23 cellular contexts compared by ENCODE assay signal in genomic region chr18:58285731-58286130, GRCh38.
DNase-seq lines count a peak whose midpoint lies in the region; ATAC-seq, FAIRE-seq and TF ChIP-seq lines count a peak whose summit lies in the region.
"Had no signal": no experiment of that assay in that cellular context is flagged by ENCODE, and none has a peak within 500 bp of the region (broad histone marks: within the 10 kb centered on the region; RNA-seq: fewer than 3 reads in every experiment).

No MANE protein-coding gene starts in this region.

- TF ChIP-seq EP300 in A549 (IDR thresholded peaks at IDR 0.05): no peak

- H3K27ac ChIP-seq in A549 (peak overlapping the region in 1 of 2 experiments; percentile 71; a peak in 1 of 6 replicates), RWPE2 (ENCODE audit: poor library complexity, severe bottlenecking) (peak overlapping the region; percentile 97), left lung (peak overlapping the region; percentile 63 to 67), uterus (no peak overlapping the region)
- H3K27ac ChIP-seq: BLaER1 had no signal

- POLR2A ChIA-PET in A549 (lab: Yijun Ruan, JAX): no interaction called here

- ATAC-seq in A549 (no peak), RWPE2 (ENCODE audit: low read depth) (peak; percentile 56), left lung (peak; percentile 60)
- ATAC-seq: stimulated activated naive CD8-positive, alpha-beta T cell treated with anti-CD3 and anti-CD28 coated beads, Interleukin-15, amount 100 ng/mL, for 72 hours had no signal

- peak overlapping the region; percentile 83; the same call in 2 of the 3 replicates for H3K4me2 ChIP-seq in A549
- H3K4me2 ChIP-seq: BLaER1 had no signal

- no peak overlapping the region for H3K27ac Mint-ChIP-seq in activated naive CD4-positive, alpha-beta T cell treated with anti-CD3 and anti-CD28 coated beads, Interleukin-2, amount 10 ng/mL, durations not matched to agents 7 days and 5 days
- H3K27ac Mint-ChIP-seq: activated T-helper 1 cell treated with anti-CD3 and anti-CD28 coated beads, Interleukin-12 subunit alpha, Interleukin-12 subunit beta, Interleukin-2, Interleukin-4 antibody, amounts not matched to agents 30 ng/mL and 10 ng/mL and 1 ng/mL, durations not matched to agents 14 hours and 24 hours and 36 hours; mesothelial cell of epicardium had no signal

- no peak overlapping the region for H3K4me3 Mint-ChIP-seq in activated naive CD4-positive, alpha-beta T cell treated with anti-CD3 and anti-CD28 coated beads, Interleukin-2, amount 10 ng/mL, durations not matched to agents 7 days and 5 days
- H3K4me3 Mint-ChIP-seq: activated T-helper 1 cell treated with anti-CD3 and anti-CD28 coated beads, Interleukin-12 subunit alpha, Interleukin-12 subunit beta, Interleukin-2, Interleukin-4 antibody, amounts not matched to agents 30 ng/mL and 10 ng/mL and 1 ng/mL, durations not matched to agents 14 hours and 24 hours and 36 hours; central memory CD8-positive, alpha-beta T cell; mesothelial cell of epicardium; nephron; stimulated activated naive CD8-positive, alpha-beta T cell treated with anti-CD3 and anti-CD28 coated beads, Interleukin-15, amount 100 ng/mL, for 72 hours had no signal

- no peaks in the 10 kb centered on the region for H3K9me3 ChIP-seq in A549
- H3K9me3 ChIP-seq in RWPE2 (ENCODE audit: severe bottlenecking): no peaks in the 10 kb centered on the region
- H3K9me3 ChIP-seq in left lung: no peaks in the 10 kb centered on the region
- no peaks in the 10 kb centered on the region for H3K9me3 ChIP-seq in uterus
- H3K9me3 ChIP-seq: BLaER1, sigmoid colon had no signal

- DNase-seq in A549 (ENCODE audit: low read depth in 1 of 2, low spot score in 1 of 2) (no peak), RWPE2 (ENCODE audit: low spot score) (no peak), left lung (no peak), renal cortical epithelial cell (ENCODE audit: low read depth) (peak; percentile 44), NCI-H1436 treated with DMSO at 0.1 percent for 48 hours (lab: John Stamatoyannopoulos, UW) (no peak), uterus (no peak), NCI-H146 treated with DMSO at 0.1 percent for 48 hours (lab: John Stamatoyannopoulos, UW; ENCODE audit: unreplicated experiment) (no peak)
- no peak for DNase-seq in activated naive CD4-positive, alpha-beta T cell treated with anti-CD3 and anti-CD28 coated beads, Interleukin-2, amount 10 ng/mL, durations not matched to agents 7 days and 5 days
- DNase-seq: activated naive CD4-positive, alpha-beta T cell treated with anti-CD3 and anti-CD28 coated beads, Interleukin-2, amount 50 U/mL, for 16 hours; anterior cingulate cortex; H7; kidney glomerular epithelial cell; MV-4-11; NCI-H1694 treated with DMSO at 0.1 percent for 48 hours; sigmoid colon; stimulated activated CD4-positive, alpha-beta T cell treated with anti-CD3 and anti-CD28 coated beads, Interleukin-15, amount 100 ng/mL, for 24 hours; stimulated activated naive CD8-positive, alpha-beta T cell treated with anti-CD3 and anti-CD28 coated beads, Interleukin-15, amount 100 ng/mL, for 72 hours had no signal

- FAIRE-seq in A549 (lab: Jason Lieb, UNC): no peak
- FAIRE-seq: HTR-8/SVneo had no signal

- no peak for TF ChIP-seq RAD21 in A549 (conservative IDR thresholded peaks at IDR 0.05 in 1 of 2, IDR thresholded peaks at IDR 0.05 in 1 of 2)

- intact Hi-C loops in left lung (cut with DNase I) (no loop called here), uterus (cut with DNase I; ENCODE audit: low total_unique reads) (no loop called here)

- H3K9me3 Mint-ChIP-seq in activated naive CD4-positive, alpha-beta T cell treated with anti-CD3 and anti-CD28 coated beads, Interleukin-2, amount 10 ng/mL, durations not matched to agents 7 days and 5 days: no peaks in the 10 kb centered on the region
- H3K9me3 Mint-ChIP-seq: activated T-helper 1 cell treated with anti-CD3 and anti-CD28 coated beads, Interleukin-12 subunit alpha, Interleukin-12 subunit beta, Interleukin-2, Interleukin-4 antibody, amounts not matched to agents 30 ng/mL and 10 ng/mL and 1 ng/mL, durations not matched to agents 14 hours and 24 hours and 36 hours; central memory CD8-positive, alpha-beta T cell; mesothelial cell of epicardium; nephron; stimulated activated naive CD8-positive, alpha-beta T cell treated with anti-CD3 and anti-CD28 coated beads, Interleukin-15, amount 100 ng/mL, for 72 hours had no signal

- H3K27me3 ChIP-seq in RWPE2 (ENCODE audit: insufficient read depth, poor library complexity, severe bottlenecking) (no peaks in the 10 kb centered on the region), left lung (no peaks in the 10 kb centered on the region), uterus (no peaks in the 10 kb centered on the region)
- H3K27me3 ChIP-seq: BLaER1, sigmoid colon had no signal

- peaks cover 3% of the 10 kb centered on the region for H3K27me3 Mint-ChIP-seq in activated naive CD4-positive, alpha-beta T cell treated with anti-CD3 and anti-CD28 coated beads, Interleukin-2, amount 10 ng/mL, durations not matched to agents 7 days and 5 days
- H3K27me3 Mint-ChIP-seq: central memory CD8-positive, alpha-beta T cell; stimulated activated naive CD8-positive, alpha-beta T cell treated with anti-CD3 and anti-CD28 coated beads, Interleukin-15, amount 100 ng/mL, for 72 hours had no signal

- no peaks in the 10 kb centered on the region for H3K36me3 Mint-ChIP-seq in activated naive CD4-positive, alpha-beta T cell treated with anti-CD3 and anti-CD28 coated beads, Interleukin-2, amount 10 ng/mL, durations not matched to agents 7 days and 5 days

- H3K4me3 ChIP-seq in A549 (no peak overlapping the region), RWPE2 (ENCODE audit: severe bottlenecking) (no peak overlapping the region), left lung (no peak overlapping the region), uterus (no peak overlapping the region)
- H3K4me3 ChIP-seq: BLaER1, sigmoid colon had no signal

- no peaks in the 10 kb centered on the region for H3K4me1 Mint-ChIP-seq in activated naive CD4-positive, alpha-beta T cell treated with anti-CD3 and anti-CD28 coated beads, Interleukin-2, amount 10 ng/mL, durations not matched to agents 7 days and 5 days
- H3K4me1 Mint-ChIP-seq: central memory CD8-positive, alpha-beta T cell had no signal

- H3K4me1 ChIP-seq in A549 (peaks cover 60% of the 10 kb centered on the region), RWPE2 (ENCODE audit: insufficient read depth, poor library complexity, severe bottlenecking) (peaks cover 63% of the 10 kb centered on the region), left lung (peaks cover 15 to 32% of the 10 kb centered on the region in 2 donors), uterus (no peaks in the 10 kb centered on the region)

- WGBS in A549 (ENCODE audit: missing lambda C conversion rate): 41% methylated on average over 2 of the region's 2 CpGs

- TF ChIP-seq CTCF in A549 (IDR thresholded peaks at IDR 0.05): no peak
- no peak for TF ChIP-seq CTCF in RWPE2 (IDR thresholded peaks at IDR 0.05; ENCODE audit: poor library complexity, severe bottlenecking)
- no peak for TF ChIP-seq CTCF in left lung (IDR thresholded peaks at IDR 0.05)
- TF ChIP-seq CTCF in uterus (IDR thresholded peaks at IDR 0.05): no peak

- CTCF ChIA-PET in A549 (lab: Yijun Ruan, JAX): no interaction called here
- CTCF ChIA-PET in activated naive CD4-positive, alpha-beta T cell treated with anti-CD3 and anti-CD28 coated beads, Interleukin-2, amount 10 ng/mL, durations not matched to agents 7 days and 5 days (lab: Charles Lee): no interaction called here

- TF ChIP-seq POLR2A in A549 (IDR thresholded peaks at IDR 0.05; ENCODE audit: low read length): no peak
- TF ChIP-seq POLR2A in uterus (IDR thresholded peaks at IDR 0.05): no peak

- H3K36me3 ChIP-seq in RWPE2 (ENCODE audit: low read depth) (peaks cover 5% of the 10 kb centered on the region; the same call in 1 of the 2 replicates), left lung (no peaks in the 10 kb centered on the region), uterus (no peaks in the 10 kb centered on the region)
- H3K36me3 ChIP-seq: BLaER1, sigmoid colon had no signal

TF ChIP-seq in A549, 52 proteins besides CTCF, POLR2A, EP300 and RAD21:
- TF ChIP-seq HDAC2 (IDR thresholded peaks at IDR 0.05): no peak
- peak in 1 of 2 experiments; percentile 50; a peak in 1 of 4 replicates for TF ChIP-seq CEBPB (IDR thresholded peaks at IDR 0.05)

Comparison
In these comparisons a context has a peak if more than half of its experiments do, and no peak if none do; other contexts are left out.
1. ATAC-seq: peak in RWPE2 (single experiment) and left lung (single experiment); none in A549 (0 of 2).
2. H3K27ac ChIP-seq: peak in RWPE2 (single experiment) and left lung (2 of 2); none in uterus (0 of 2).